Comparison of ENCODE assay signal across 8 cellular contexts in genomic region chr5:32710859-32711692, GRCh38. TPM values are rescaled to one million over a fixed set of nuclear protein-coding genes. Genes with fewer than 3 reads are reported as not detected.
DNase-seq lines count a peak whose midpoint lies in the region; ATAC-seq and TF ChIP-seq lines count a peak whose summit lies in the region.

Gene NPR3, plus strand, starts transcription at chr5:32711321. Its CDS starts 456 bp downstream, at chr5:32711777.

- H2AFZ ChIP-seq in parathyroid adenoma = peak within 1 kb of the TSS; percentile 77

- no peak for DNase-seq in activated CD4-positive, alpha-beta T cell treated with anti-CD3 and anti-CD28 coated beads, Interleukin-2, amount 10 ng/mL, durations not matched to agents 7 days and 5 days
- no peak for DNase-seq in activated CD4-positive, alpha-beta T cell treated with anti-CD3 and anti-CD28 coated beads for 1 hour
- DNase-seq in activated CD4-positive, alpha-beta memory T cell treated with anti-CD3 and anti-CD28 coated beads, Interleukin-2, amount 10 ng/mL, durations not matched to agents 7 days and 5 days = no peak
- DNase-seq in cardiac muscle cell (ENCODE audit: low read depth in 1 of 2, low spot score in 1 of 2) = peak in 1 of 2 donors; percentile 48

- no peaks in the 10 kb centered on the region for H3K36me3 Mint-ChIP-seq in activated CD4-positive, alpha-beta T cell treated with anti-CD3 and anti-CD28 coated beads, Interleukin-2, amount 10 ng/mL, durations not matched to agents 7 days and 5 days (ENCODE audit: low read depth)
- H3K36me3 Mint-ChIP-seq in activated CD4-positive, alpha-beta memory T cell treated with anti-CD3 and anti-CD28 coated beads, Interleukin-2, amount 10 ng/mL, durations not matched to agents 7 days and 5 days (ENCODE audit: low read depth) = peaks cover 6% of the 10 kb centered on the region

- no peak within 1 kb of the TSS for H3K27ac ChIP-seq in cardiac muscle cell
- H3K27ac ChIP-seq in parathyroid adenoma = no peak within 1 kb of the TSS

- H3K79me2 ChIP-seq in parathyroid adenoma = no peaks in the 10 kb centered on the region

- peak within 1 kb of the TSS; percentile 46 for H3K27ac Mint-ChIP-seq in activated CD4-positive, alpha-beta T cell treated with anti-CD3 and anti-CD28 coated beads, Interleukin-2, amount 10 ng/mL, durations not matched to agents 7 days and 5 days
- H3K27ac Mint-ChIP-seq in activated CD4-positive, alpha-beta memory T cell treated with anti-CD3 and anti-CD28 coated beads, Interleukin-2, amount 10 ng/mL, durations not matched to agents 7 days and 5 days = peak within 1 kb of the TSS; percentile 42

- peak within 1 kb of the TSS; percentile 96 for H3K4me2 ChIP-seq in parathyroid adenoma (ENCODE audit: low read length)

- POLR2A ChIA-PET in activated CD4-positive, alpha-beta T cell treated with anti-CD3 and anti-CD28 coated beads, Interleukin-2, amount 10 ng/mL, durations not matched to agents 7 days and 5 days (lab: Charles Lee) = no interaction called here
- POLR2A ChIA-PET in activated CD4-positive, alpha-beta memory T cell treated with anti-CD3 and anti-CD28 coated beads, Interleukin-2, amount 10 ng/mL, durations not matched to agents 7 days and 5 days (lab: Charles Lee) = no interaction called here

- peaks cover 26% of the 10 kb centered on the region for H3K4me1 Mint-ChIP-seq in activated CD4-positive, alpha-beta T cell treated with anti-CD3 and anti-CD28 coated beads, Interleukin-2, amount 10 ng/mL, durations not matched to agents 7 days and 5 days
- H3K4me1 Mint-ChIP-seq in activated CD4-positive, alpha-beta memory T cell treated with anti-CD3 and anti-CD28 coated beads, Interleukin-2, amount 10 ng/mL, durations not matched to agents 7 days and 5 days = peaks cover 26% of the 10 kb centered on the region

- peak within 1 kb of the TSS; percentile 35 for H3K4me3 ChIP-seq in cardiac muscle cell
- H3K4me3 ChIP-seq in parathyroid adenoma (ENCODE audit: low read depth, low read length) = peak within 1 kb of the TSS; percentile 73

- no peaks in the 10 kb centered on the region for H3K36me3 ChIP-seq in cardiac muscle cell
- no peaks in the 10 kb centered on the region for H3K36me3 ChIP-seq in parathyroid adenoma (ENCODE audit: control insufficient read depth, insufficient read depth, low read length)

- H3K27me3 Mint-ChIP-seq in activated CD4-positive, alpha-beta T cell treated with anti-CD3 and anti-CD28 coated beads, Interleukin-2, amount 10 ng/mL, durations not matched to agents 7 days and 5 days = peaks cover 66% of the 10 kb centered on the region
- peaks cover 76% of the 10 kb centered on the region for H3K27me3 Mint-ChIP-seq in activated CD4-positive, alpha-beta memory T cell treated with anti-CD3 and anti-CD28 coated beads, Interleukin-2, amount 10 ng/mL, durations not matched to agents 7 days and 5 days

- TF ChIP-seq CTCF in cardiac muscle cell (IDR thresholded peaks at IDR 0.05; ENCODE audit: low read depth, low read length) = no peak
- TF ChIP-seq CTCF in parathyroid adenoma (IDR thresholded peaks at IDR 0.05) = no peak

- CTCF ChIA-PET in activated CD4-positive, alpha-beta T cell treated with anti-CD3 and anti-CD28 coated beads, Interleukin-2, amount 10 ng/mL, durations not matched to agents 7 days and 5 days (lab: Charles Lee) = no interaction called here
- CTCF ChIA-PET in activated CD4-positive, alpha-beta memory T cell treated with anti-CD3 and anti-CD28 coated beads, Interleukin-2, amount 10 ng/mL, durations not matched to agents 7 days and 5 days (lab: Charles Lee) = no interaction called here

- peak within 1 kb of the TSS; percentile 72 for H3K4me3 Mint-ChIP-seq in activated CD4-positive, alpha-beta T cell treated with anti-CD3 and anti-CD28 coated beads, Interleukin-2, amount 10 ng/mL, durations not matched to agents 7 days and 5 days
- H3K4me3 Mint-ChIP-seq in activated CD4-positive, alpha-beta memory T cell treated with anti-CD3 and anti-CD28 coated beads, Interleukin-2, amount 10 ng/mL, durations not matched to agents 7 days and 5 days = peak within 1 kb of the TSS; percentile 67

- H3K9ac ChIP-seq in parathyroid adenoma = no peak within 1 kb of the TSS

- H3K27me3 ChIP-seq in cardiac muscle cell = peaks cover 93% of the 10 kb centered on the region
- no peaks in the 10 kb centered on the region for H3K27me3 ChIP-seq in parathyroid adenoma (ENCODE audit: control insufficient read depth, insufficient read depth, low read length)

- H3K9me3 ChIP-seq in cardiac muscle cell (ENCODE audit: low read depth) = no peaks in the 10 kb centered on the region
- no peaks in the 10 kb centered on the region for H3K9me3 ChIP-seq in parathyroid adenoma (ENCODE audit: control insufficient read depth, low read length)

- peaks cover 16% of the 10 kb centered on the region for H3K4me1 ChIP-seq in cardiac muscle cell (ENCODE audit: low read depth)
- no peaks in the 10 kb centered on the region for H3K4me1 ChIP-seq in parathyroid adenoma

- no peaks in the 10 kb centered on the region for H3K9me3 Mint-ChIP-seq in activated CD4-positive, alpha-beta T cell treated with anti-CD3 and anti-CD28 coated beads, Interleukin-2, amount 10 ng/mL, durations not matched to agents 7 days and 5 days
- no peaks in the 10 kb centered on the region for H3K9me3 Mint-ChIP-seq in activated CD4-positive, alpha-beta memory T cell treated with anti-CD3 and anti-CD28 coated beads, Interleukin-2, amount 10 ng/mL, durations not matched to agents 7 days and 5 days

- ATAC-seq in HG03439 (IDR thresholded peaks at IDR 0.05; ENCODE audit: unreplicated experiment) = no peak
- ATAC-seq in GM21360 (IDR thresholded peaks at IDR 0.05; ENCODE audit: unreplicated experiment) = no peak
- no peak for ATAC-seq in GM21526 (IDR thresholded peaks at IDR 0.05; ENCODE audit: low FRiP score, unreplicated experiment)

RNA-seq across cellular contexts. Expression of gene NPR3, which starts in this region (rescaled TPM):
- not detected for total RNA-seq in activated CD4-positive, alpha-beta T cell treated with anti-CD3 and anti-CD28 coated beads, Interleukin-2, amount 10 ng/mL, durations not matched to agents 7 days and 5 days
- not detected for total RNA-seq in activated CD4-positive, alpha-beta memory T cell treated with anti-CD3 and anti-CD28 coated beads, Interleukin-2, amount 10 ng/mL, durations not matched to agents 7 days and 5 days
- total RNA-seq in cardiac muscle cell = 1.1 and 2.7 TPM in 2 replicates
- 0.23 and 1.6 TPM in 2 replicates for polyA plus RNA-seq in cardiac muscle cell
